ENCODE assay signal across 8 cellular contexts in the genomic region with DNA sequence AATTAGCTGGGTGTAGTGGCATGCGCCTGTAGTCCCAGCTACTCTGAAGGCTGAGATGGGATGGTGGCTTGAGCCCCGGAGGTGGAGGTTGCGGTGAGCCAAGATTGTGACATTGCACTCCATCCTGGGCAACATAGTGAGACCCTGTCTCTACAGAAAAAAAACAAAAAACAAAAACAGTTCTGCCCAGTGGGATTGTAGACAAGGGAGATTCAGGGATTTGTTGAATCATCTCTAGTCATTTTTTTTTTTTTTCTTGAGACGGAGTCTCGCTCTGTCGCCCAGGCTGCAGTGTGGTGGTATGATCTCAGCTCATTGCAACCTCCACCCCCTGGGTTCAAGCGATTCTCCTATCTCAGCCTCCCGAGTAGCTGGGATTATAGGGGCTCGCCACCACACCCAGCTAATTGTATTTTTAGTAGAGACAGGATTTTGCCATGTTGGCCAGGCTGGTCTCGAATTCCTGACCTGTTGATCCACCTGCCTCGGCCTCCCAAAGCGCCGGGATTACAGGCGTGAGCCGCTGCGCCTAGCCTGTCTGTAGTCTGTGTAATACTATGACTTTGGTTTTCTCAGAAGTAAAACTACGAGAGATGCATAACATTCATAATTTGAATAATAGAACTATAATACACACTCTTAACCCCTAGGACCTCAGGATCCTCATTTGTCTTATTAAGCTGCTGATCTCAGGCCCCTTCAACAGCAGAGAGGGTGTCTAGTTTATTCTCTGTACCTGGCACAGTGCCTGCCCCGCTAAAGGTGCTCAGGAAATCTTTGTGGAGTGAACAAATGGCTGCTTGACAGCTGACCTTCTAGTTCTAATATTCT. TPM values are rescaled to one million over a fixed set of nuclear protein-coding genes. Genes with fewer than 3 reads are reported as not detected.
DNase-seq lines count a peak whose midpoint lies in the region; ATAC-seq and TF ChIP-seq lines count a peak whose summit lies in the region.

No MANE protein-coding gene starts in this region.

- CTCF ChIA-PET in T-cell (lab: Charles Lee), result interaction anchor here in 1 of 2 donors (0.7 to 0.8 kb wide), 3 partner anchors 29 to 377 kb away, joined by 3 to 6 read pairs (median 5); no protein-coding TSS in a partner anchor

- ATAC-seq in T-cell (replicated peaks in 1 of 4) (no peak), foreskin keratinocyte (no peak), HG03045 (IDR thresholded peaks at IDR 0.05; ENCODE audit: unreplicated experiment) (no peak), HG02759 (IDR thresholded peaks at IDR 0.05; ENCODE audit: unreplicated experiment) (no peak), left lobe of liver (no peak)

- H3K27me3 Mint-ChIP-seq in T-cell, result no peaks in the 10 kb centered on the region

- H3K4me3 Mint-ChIP-seq in T-cell, result peak overlapping the region; percentile 92 to 99 (median 95)

- peak overlapping the region; percentile 86 for H3K4me3 ChIP-seq in skeletal muscle cell (ENCODE audit: low read depth, low read length)

- H3K4me1 Mint-ChIP-seq in T-cell, result peaks cover 40 to 42% (median 41%) of the 10 kb centered on the region in 3 donors

- peaks cover 33% of the 10 kb centered on the region for H3K4me1 ChIP-seq in foreskin keratinocyte

- no peak for TF ChIP-seq CTCF in foreskin keratinocyte (conservative IDR thresholded peaks at IDR 0.05)

- H3K36me3 Mint-ChIP-seq in T-cell, result no peaks in the 10 kb centered on the region

- no peaks in the 10 kb centered on the region for H3K27me3 ChIP-seq in foreskin keratinocyte

- POLR2A ChIA-PET in T-cell (lab: Charles Lee), result interaction anchor here in 1 of 2 donors (0.7 kb wide), 1 partner anchor 43 kb away, joined by 4 read pairs; no protein-coding TSS in a partner anchor

- peak overlapping the region; percentile 99 to 100 for H3K27ac Mint-ChIP-seq in T-cell

- peak; percentile 17 for DNase-seq in DMS53 (lab: John Stamatoyannopoulos, UW)
- DNase-seq in DMS53 treated with DMSO at 0.1 percent for 48 hours (lab: John Stamatoyannopoulos, UW; ENCODE audit: unreplicated experiment), result no peak
- DNase-seq in T-cell, result no peak
- DNase-seq in foreskin keratinocyte, result peak in 1 of 2 donors; percentile 34
- no peak for DNase-seq in skeletal muscle cell (ENCODE audit: low read depth)
- no peak for DNase-seq in left lobe of liver (ENCODE audit: low spot score)

- no peaks in the 10 kb centered on the region for H3K9me3 Mint-ChIP-seq in T-cell

- peak overlapping the region; percentile 98 for H3K27ac ChIP-seq in foreskin keratinocyte

RNA-seq across cellular contexts. Expression of a gene that starts 1.4 kb away (rescaled TPM):
- total RNA-seq in T-cell (10 to 100 TPM; 12.8 to 15.3 (median 14.3) TPM), foreskin keratinocyte (16.6 and 19.4 TPM in 2 replicates), left lobe of liver (14.1 TPM)
- 25.4 and 28.9 TPM in 2 replicates for polyA plus RNA-seq in foreskin keratinocyte

RNA-seq across cellular contexts. Expression of a gene that starts 1.4 kb away (rescaled TPM):
- 10 to 100 TPM; 17.6 to 33.8 (median 29.1) TPM for total RNA-seq in T-cell
- 24.3 and 26.4 TPM in 2 replicates for total RNA-seq in foreskin keratinocyte
- polyA plus RNA-seq in foreskin keratinocyte, result 5.8 and 6.4 TPM in 2 replicates
- 199 TPM for total RNA-seq in left lobe of liver

RNA-seq across cellular contexts. Expression of a gene that starts 20.3 kb away (rescaled TPM):
- total RNA-seq in T-cell, result 10 to 100 TPM in 1 of 5 donors, 1 to 10 TPM in 4; 7.5 to 12.1 (median 9.0) TPM
- total RNA-seq in foreskin keratinocyte, result 3.3 TPM in 2 replicates
- polyA plus RNA-seq in foreskin keratinocyte, result 3.0 and 3.4 TPM in 2 replicates
- 3.6 TPM for total RNA-seq in left lobe of liver

RNA-seq across cellular contexts. Expression of a gene that starts 39.6 kb away (rescaled TPM):
- total RNA-seq in T-cell, result 10 to 100 TPM; 25.7 to 45.3 (median 41.5) TPM
- 8.8 and 12.6 TPM in 2 replicates for total RNA-seq in foreskin keratinocyte
- polyA plus RNA-seq in foreskin keratinocyte, result 5.3 TPM in 2 replicates
- total RNA-seq in left lobe of liver, result 3.4 TPM

RNA-seq across cellular contexts. Expression of a gene that starts 46.7 kb away (rescaled TPM):
- total RNA-seq in T-cell (1 to 10 TPM in 1 of 5 donors, under 1 TPM in 4; 0.58 to 1.0 (median 0.72) TPM), foreskin keratinocyte (15.9 and 17.6 TPM in 2 replicates), left lobe of liver (0.53 TPM)
- polyA plus RNA-seq in foreskin keratinocyte, result 10.9 and 12.6 TPM in 2 replicates
